9 cellular contexts compared by ENCODE assay signal in the genomic region with DNA sequence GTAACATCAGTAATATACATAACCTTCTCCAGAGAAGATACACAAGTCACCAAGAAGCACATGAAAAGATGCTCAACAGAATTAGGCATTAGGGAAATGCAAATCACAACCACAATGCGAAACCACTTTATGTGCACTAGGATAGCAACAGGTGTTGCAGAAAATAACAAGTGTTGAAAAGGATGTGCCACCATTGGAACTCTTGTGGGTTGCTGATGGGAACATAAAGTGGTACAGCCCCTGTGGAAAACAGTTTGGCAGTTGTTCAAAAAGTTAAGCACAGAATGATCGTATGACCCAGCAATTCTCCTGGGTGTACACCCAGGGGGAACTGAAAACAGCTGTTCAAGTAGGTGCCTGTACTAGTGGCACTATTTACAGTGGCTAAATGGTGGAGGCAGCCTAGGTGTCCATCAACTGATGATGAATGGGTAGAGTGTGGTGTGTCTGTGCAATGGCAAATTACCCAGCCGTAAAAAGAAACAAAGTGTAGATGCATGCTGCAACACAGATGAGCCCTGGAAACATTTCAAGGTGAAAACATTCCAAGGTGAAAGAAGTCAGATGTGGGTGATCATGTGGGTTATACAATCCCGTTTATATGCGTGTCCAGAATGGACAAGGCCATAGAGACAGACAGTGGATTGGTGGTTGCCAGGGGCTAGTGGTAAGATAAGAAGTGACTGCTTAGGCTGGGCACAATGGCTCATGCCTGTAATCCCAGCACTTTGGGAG. TPM values are rescaled to one million over a fixed set of nuclear protein-coding genes. Genes with fewer than 3 reads are reported as not detected.
A peak's percentile ranks its signal among the peaks of the same experiment; 100 is the strongest.
DNase-seq lines count a peak whose midpoint lies in the region; ATAC-seq and TF ChIP-seq lines count a peak whose summit lies in the region.
"Had no signal": no experiment of that assay in that cellular context is flagged by ENCODE, and none has a peak within 500 bp of the region (broad histone marks: within the 10 kb centered on the region; RNA-seq: fewer than 3 reads in every experiment).

No MANE protein-coding gene starts in this region.

- no peak overlapping the region for H2BK120ac ChIP-seq in mesendoderm (ENCODE audit: low read depth, low read length)

- H2AK5ac ChIP-seq in mesendoderm (ENCODE audit: low read length): no peak overlapping the region

- H2BK5ac ChIP-seq in mesendoderm (ENCODE audit: low read length): no peak overlapping the region

- peak; percentile 94 for DNase-seq in Karpas-422
- DNase-seq in mesendoderm: no peak
- DNase-seq in effector memory CD4-positive, alpha-beta T cell: no peak
- no peak for DNase-seq in pons (ENCODE audit: low spot score)
- no peak for DNase-seq in GM10266 (ENCODE audit: extremely low spot score)
- DNase-seq in effector CD4-positive, alpha-beta T cell: no peak

- H3K56ac ChIP-seq in mesendoderm (ENCODE audit: low read length): no peak overlapping the region

- no peak overlapping the region for H2BK15ac ChIP-seq in mesendoderm (replicated peaks; ENCODE audit: low read depth)

- no peak overlapping the region for H4K5ac ChIP-seq in mesendoderm (ENCODE audit: low read length)

- H2AFZ ChIP-seq in Karpas-422 (ENCODE audit: low read length): no peak overlapping the region

- H3K36me3 ChIP-seq in Karpas-422 (ENCODE audit: insufficient read depth, low read length): peaks cover 79% of the 10 kb centered on the region
- no peaks in the 10 kb centered on the region for H3K36me3 ChIP-seq in mesendoderm (ENCODE audit: control insufficient read depth, insufficient read depth, low read length)
- H3K36me3 ChIP-seq in effector memory CD4-positive, alpha-beta T cell (ENCODE audit: control insufficient read depth, insufficient read depth, low read length): peaks cover 32% of the 10 kb centered on the region

- H4K8ac ChIP-seq in mesendoderm (ENCODE audit: low read depth, low read length): no peak overlapping the region

- ATAC-seq in GM18517 (IDR thresholded peaks at IDR 0.05; ENCODE audit: unreplicated experiment) (peak; percentile 88), GM21723 (IDR thresholded peaks at IDR 0.05; ENCODE audit: unreplicated experiment) (peak; percentile 95)
- ATAC-seq: HCT116 had no signal

- no peaks in the 10 kb centered on the region for H3K9me2 ChIP-seq in Karpas-422 (replicated peaks; ENCODE audit: insufficient read depth, low read length)

- H3K23ac ChIP-seq in mesendoderm (ENCODE audit: low read length): peak overlapping the region; percentile 9

- no peaks in the 10 kb centered on the region for H3K27me3 ChIP-seq in Karpas-422 (ENCODE audit: low read length)
- no peaks in the 10 kb centered on the region for H3K27me3 ChIP-seq in mesendoderm (ENCODE audit: insufficient read depth, low read length, poor library complexity)
- H3K27me3 ChIP-seq in effector memory CD4-positive, alpha-beta T cell (replicated peaks; ENCODE audit: control insufficient read depth, insufficient read depth, low read length, poor library complexity, severe bottlenecking): no peaks in the 10 kb centered on the region

- no peak overlapping the region for H3K4ac ChIP-seq in mesendoderm (ENCODE audit: low read depth, low read length)

- H3K4me1 ChIP-seq in Karpas-422 (ENCODE audit: low read length) (peaks cover 43% of the 10 kb centered on the region), mesendoderm (ENCODE audit: control insufficient read depth, low read depth, low read length) (no peaks in the 10 kb centered on the region)
- H3K4me1 ChIP-seq in effector memory CD4-positive, alpha-beta T cell (ENCODE audit: control insufficient read depth, insufficient read depth, low read length, poor library complexity, severe bottlenecking): no peaks in the 10 kb centered on the region

- no peak for TF ChIP-seq CTCF in GM10266 (IDR thresholded peaks at IDR 0.05; ENCODE audit: control insufficient read depth, insufficient read depth, low read depth, missing control alignments)

- no peaks in the 10 kb centered on the region for H3K79me1 ChIP-seq in mesendoderm (ENCODE audit: low read length)

- no CpG with 5 or more reads among the region's 5 CpGs for WGBS in mesendoderm (ENCODE audit: extremely low coverage, insufficient coverage, low lambda C conversion rate)

- peaks cover 9% of the 10 kb centered on the region for H3K9me3 ChIP-seq in Karpas-422 (ENCODE audit: low read length)
- H3K9me3 ChIP-seq in effector memory CD4-positive, alpha-beta T cell (ENCODE audit: control insufficient read depth, low read length): no peaks in the 10 kb centered on the region

- no peak overlapping the region for H3K18ac ChIP-seq in mesendoderm (ENCODE audit: low read length)

- peak overlapping the region; percentile 35; the same call in 1 of the 2 replicates for H3K4me3 ChIP-seq in Karpas-422 (ENCODE audit: low read length)
- no peak overlapping the region for H3K4me3 ChIP-seq in mesendoderm (ENCODE audit: low read length)
- no peak overlapping the region for H3K4me3 ChIP-seq in effector memory CD4-positive, alpha-beta T cell (ENCODE audit: insufficient read depth, low read depth, low read length, poor library complexity, severe bottlenecking)

- H3K27ac ChIP-seq in Karpas-422 (ENCODE audit: low read length): peak overlapping the region; percentile 98
- no peak overlapping the region for H3K27ac ChIP-seq in mesendoderm (ENCODE audit: low read depth, low read length)
- H3K27ac ChIP-seq in effector memory CD4-positive, alpha-beta T cell (ENCODE audit: insufficient read depth, low read length, poor library complexity, severe bottlenecking): no peak overlapping the region

- H3K4me2 ChIP-seq in Karpas-422 (ENCODE audit: low read depth, low read length, poor library complexity, severe bottlenecking) (peak overlapping the region; percentile 58), mesendoderm (ENCODE audit: low read length) (no peak overlapping the region)

- H3K79me2 ChIP-seq in Karpas-422 (ENCODE audit: low read length): peaks cover 21% of the 10 kb centered on the region
- H3K79me2 ChIP-seq in mesendoderm (ENCODE audit: control insufficient read depth, insufficient read depth, low read length): no peaks in the 10 kb centered on the region

- H3K9ac ChIP-seq in Karpas-422 (ENCODE audit: low read length): peak overlapping the region; percentile 64
- no peak overlapping the region for H3K9ac ChIP-seq in mesendoderm (ENCODE audit: low read length)

- H4K20me1 ChIP-seq in Karpas-422 (ENCODE audit: insufficient read depth, low read depth, low read length): no peaks in the 10 kb centered on the region

RNA-seq across cellular contexts. Expression of a gene that starts 27.2 kb away (rescaled TPM):
- total RNA-seq in Karpas-422 (2014; rRNA removed; shearing (Covaris generic); ENCODE audit: low replicate concordance): 241 and 291 TPM in 2 replicates
- 6.4 TPM for polyA plus RNA-seq in mesendoderm (2013, experiment 1 of 2)
- polyA plus RNA-seq in mesendoderm (2013, experiment 2 of 2): 6.3 TPM

RNA-seq across cellular contexts. Expression of a gene that starts 39.1 kb away (rescaled TPM):
- total RNA-seq in Karpas-422 (2014; rRNA removed; shearing (Covaris generic); ENCODE audit: low replicate concordance): 277 and 387 TPM in 2 replicates
- polyA plus RNA-seq in mesendoderm (2013, experiment 1 of 2): 64.5 TPM
- 62.7 TPM for polyA plus RNA-seq in mesendoderm (2013, experiment 2 of 2)

RNA-seq across cellular contexts. Expression of a gene that starts 56.3 kb away (rescaled TPM):
- 132 and 133 TPM in 2 replicates for total RNA-seq in Karpas-422 (2014; rRNA removed; shearing (Covaris generic); ENCODE audit: low replicate concordance)
- 18.3 TPM for polyA plus RNA-seq in mesendoderm (2013, experiment 1 of 2)
- 17.9 TPM for polyA plus RNA-seq in mesendoderm (2013, experiment 2 of 2)
